ENCODE assay signal across 13 cellular contexts in genomic region chr20:49697071-49697470, GRCh38. TPM values are rescaled to one million over a fixed set of nuclear protein-coding genes. Genes with fewer than 3 reads are reported as not detected.
A peak's percentile ranks its signal among the peaks of the same experiment; 100 is the strongest.
DNase-seq lines count a peak whose midpoint lies in the region; ATAC-seq and TF ChIP-seq lines count a peak whose summit lies in the region.
"Had no signal": no experiment of that assay in that cellular context is flagged by ENCODE, and none has a peak within 500 bp of the region (broad histone marks: within the 10 kb centered on the region; RNA-seq: fewer than 3 reads in every experiment).

No MANE protein-coding gene starts in this region.

- DNase-seq in COLO668 (lab: John Stamatoyannopoulos, UW; ENCODE audit: unreplicated experiment): peak; percentile 81
- DNase-seq in NCI-H128 (lab: John Stamatoyannopoulos, UW; ENCODE audit: unreplicated experiment): peak; percentile 48
- DNase-seq in SHP77 treated with DMSO at 0.1 percent for 48 hours (lab: John Stamatoyannopoulos, UW): peak; percentile 16
- no peak for DNase-seq in lower lobe of right lung
- no peak for DNase-seq in NCI-H446 (lab: John Stamatoyannopoulos, UW)
- DNase-seq in activated CD4-positive, alpha-beta T cell treated with anti-CD3 and anti-CD28 coated beads for 48 hours: no peak
- DNase-seq: activated CD4-positive, alpha-beta T cell treated with anti-CD3 and anti-CD28 coated beads for 36 hours; amygdala; stimulated activated CD8-positive, alpha-beta memory T cell treated with anti-CD3 and anti-CD28 coated beads, Interleukin-4, amount 100 ng/mL, for 48 hours had no signal

- no peaks in the 10 kb centered on the region for H3K36me3 ChIP-seq in lower lobe of right lung

- intact Hi-C loops in lower lobe of right lung (cut with DNase I): no loop called here

- no peak for TF ChIP-seq POLR2A in GM18505 (IDR thresholded peaks at IDR 0.05; ENCODE audit: borderline replicate concordance, extremely low read depth, insufficient read depth, insufficient read length)

- peaks cover 81% of the 10 kb centered on the region for H3K4me1 ChIP-seq in lower lobe of right lung

- ATAC-seq in lower lobe of right lung: peak; percentile 23 to 34
- ATAC-seq in GM21825 (IDR thresholded peaks at IDR 0.05; ENCODE audit: unreplicated experiment): no peak
- no peak for ATAC-seq in GM18505 (IDR thresholded peaks at IDR 0.05; ENCODE audit: unreplicated experiment)
- ATAC-seq: activated CD4-positive, alpha-beta T cell treated with anti-CD3 and anti-CD28 coated beads for 36 hours; Right ventricle myocardium inferior had no signal

- H3K27me3 ChIP-seq in lower lobe of right lung (ENCODE audit: low read depth): no peaks in the 10 kb centered on the region
- H3K27me3 ChIP-seq: BLaER1 had no signal

- H3K4me3 ChIP-seq in lower lobe of right lung: no peak overlapping the region
- H3K4me3 ChIP-seq: BLaER1 had no signal

- H3K27ac ChIP-seq in lower lobe of right lung: no peak overlapping the region
- H3K27ac ChIP-seq: BLaER1 had no signal

- H3K9me3 ChIP-seq in lower lobe of right lung: no peaks in the 10 kb centered on the region
- H3K9me3 ChIP-seq: BLaER1 had no signal

- no peak for TF ChIP-seq CTCF in lower lobe of right lung (IDR thresholded peaks at IDR 0.05)

RNA-seq across cellular contexts. Expression of gene B4GALT5, which starts 16.6 kb away (rescaled TPM):
- total RNA-seq in lower lobe of right lung: 39.5 TPM

Comparison
In these comparisons a context has a peak if more than half of its experiments do, and no peak if none do; other contexts are left out.
1. DNase-seq: peak in COLO668 (single experiment), NCI-H128 (single experiment) and SHP77 treated with DMSO at 0.1 percent for 48 hours (single experiment); none in lower lobe of right lung (single experiment), NCI-H446 (0 of 2) and activated CD4-positive, alpha-beta T cell treated with anti-CD3 and anti-CD28 coated beads for 48 hours (single experiment).
2. ATAC-seq: peak in lower lobe of right lung (2 of 2); none in GM21825 (single experiment) and GM18505 (single experiment).